Comparison of ENCODE assay signal across 12 cellular contexts in the genomic region with DNA sequence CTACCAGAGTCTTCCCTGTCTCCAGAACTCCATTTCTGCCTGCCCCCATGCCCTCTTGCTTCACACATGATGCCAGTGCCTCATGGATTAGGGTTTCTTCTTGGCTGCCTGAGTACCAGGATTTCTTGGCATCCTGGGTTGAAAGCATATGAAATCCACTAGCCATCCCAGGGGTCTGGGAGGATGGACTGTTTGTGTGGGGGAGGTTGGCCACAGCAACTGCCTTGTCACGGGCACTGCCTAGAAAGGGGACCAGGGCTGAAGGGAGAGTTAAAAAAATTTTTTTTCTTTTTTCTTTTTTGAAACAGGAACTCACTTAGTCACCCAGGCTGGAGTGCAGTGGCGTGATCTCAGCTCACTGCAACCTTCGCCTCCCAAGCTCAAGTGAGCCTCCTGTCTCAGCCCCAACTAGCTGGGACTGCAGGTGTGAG. TPM values are rescaled to one million over a fixed set of nuclear protein-coding genes. Genes with fewer than 3 reads are reported as not detected.
DNase-seq lines count a peak whose midpoint lies in the region; ATAC-seq and TF ChIP-seq lines count a peak whose summit lies in the region.
"Had no signal": no experiment of that assay in that cellular context is flagged by ENCODE, and none has a peak within 500 bp of the region (broad histone marks: within the 10 kb centered on the region; RNA-seq: fewer than 3 reads in every experiment).

No MANE protein-coding gene starts in this region.

- no peak overlapping the region for H2BK120ac ChIP-seq in mesendoderm (ENCODE audit: low read depth, low read length)

- no peak overlapping the region for H2BK15ac ChIP-seq in mesendoderm (replicated peaks; ENCODE audit: low read depth)

- H2AK5ac ChIP-seq in mesendoderm (ENCODE audit: low read length) = no peak overlapping the region

- H3K36me3 Mint-ChIP-seq in activated CD4-positive, alpha-beta T cell treated with anti-CD3 and anti-CD28 coated beads, Interleukin-2, amount 10 ng/mL, durations not matched to agents 24 days and 14 days (ENCODE audit: low read depth) = peaks cover 17% of the 10 kb centered on the region

- no peak overlapping the region for H3K56ac ChIP-seq in mesendoderm (ENCODE audit: low read length)

- intact Hi-C loops in activated CD4-positive, alpha-beta T cell treated with anti-CD3 and anti-CD28 coated beads, Interleukin-2, amount 10 ng/mL, durations not matched to agents 24 days and 14 days (cut with micrococcal nuclease) = no loop called here
- intact Hi-C loops in sciatic nerve (cut with DNase I) = no loop called here

- no peak overlapping the region for H4K5ac ChIP-seq in mesendoderm (ENCODE audit: low read length)

- no peak overlapping the region for H3K18ac ChIP-seq in mesendoderm (ENCODE audit: low read length)

- H3K4me3 ChIP-seq in cardiac fibroblast (replicated peaks in 1 of 2; ENCODE audit: low read depth in 2 of 2, low read length in 2 of 2) (no peak overlapping the region), mesendoderm (ENCODE audit: low read length) (no peak overlapping the region)
- H3K4me3 ChIP-seq: esophagus muscularis mucosa had no signal

- no peak overlapping the region for H2BK5ac ChIP-seq in mesendoderm (ENCODE audit: low read length)

- no peak for DNase-seq in activated CD4-positive, alpha-beta T cell treated with anti-CD3 and anti-CD28 coated beads, Interleukin-2, amount 10 ng/mL, durations not matched to agents 24 days and 14 days
- DNase-seq in activated CD4-positive, alpha-beta T cell treated with anti-CD3 and anti-CD28 coated beads, Interleukin-2, amount 50 U/mL, for 1 hour = no peak
- peak; percentile 46 for DNase-seq in MV-4-11 (lab: John Stamatoyannopoulos, UW)
- peak; percentile 55 to 61 for DNase-seq in cardiac fibroblast (ENCODE audit: low read depth in 2 of 2)
- DNase-seq in sciatic nerve (ENCODE audit: low spot score) = peak; percentile 44
- DNase-seq in mesendoderm = no peak
- DNase-seq in NCI-H2107 (lab: John Stamatoyannopoulos, UW) = no peak
- DNase-seq: NCI-H226, RPMI8226 had no signal

- no peaks in the 10 kb centered on the region for H3K27me3 Mint-ChIP-seq in activated CD4-positive, alpha-beta T cell treated with anti-CD3 and anti-CD28 coated beads, Interleukin-2, amount 10 ng/mL, durations not matched to agents 24 days and 14 days

- peaks cover 55% of the 10 kb centered on the region for H3K4me1 Mint-ChIP-seq in activated CD4-positive, alpha-beta T cell treated with anti-CD3 and anti-CD28 coated beads, Interleukin-2, amount 10 ng/mL, durations not matched to agents 24 days and 14 days

- no peak for TF ChIP-seq CTCF in cardiac fibroblast (IDR thresholded peaks at IDR 0.05; ENCODE audit: low read depth, low read length)

- no peak overlapping the region for H3K9ac ChIP-seq in mesendoderm (ENCODE audit: low read length)
- H3K9ac ChIP-seq: KMS-11 had no signal

- H3K9me3 Mint-ChIP-seq in activated CD4-positive, alpha-beta T cell treated with anti-CD3 and anti-CD28 coated beads, Interleukin-2, amount 10 ng/mL, durations not matched to agents 24 days and 14 days = no peaks in the 10 kb centered on the region

- peak overlapping the region; percentile 16 for H3K4me3 Mint-ChIP-seq in activated CD4-positive, alpha-beta T cell treated with anti-CD3 and anti-CD28 coated beads, Interleukin-2, amount 10 ng/mL, durations not matched to agents 24 days and 14 days

- no peaks in the 10 kb centered on the region for H3K4me1 ChIP-seq in mesendoderm (ENCODE audit: control insufficient read depth, low read depth, low read length)

- no peak overlapping the region for H3K4ac ChIP-seq in mesendoderm (ENCODE audit: low read depth, low read length)

- ATAC-seq in sciatic nerve = no peak
- ATAC-seq in GM21367 (IDR thresholded peaks at IDR 0.05; ENCODE audit: unreplicated experiment) = no peak

- peak overlapping the region; percentile 50 for H3K27ac Mint-ChIP-seq in activated CD4-positive, alpha-beta T cell treated with anti-CD3 and anti-CD28 coated beads, Interleukin-2, amount 10 ng/mL, durations not matched to agents 24 days and 14 days

- no peaks in the 10 kb centered on the region for H3K27me3 ChIP-seq in mesendoderm (ENCODE audit: insufficient read depth, low read length, poor library complexity)
- H3K27me3 ChIP-seq: esophagus muscularis mucosa had no signal

- H3K27ac ChIP-seq in mesendoderm (ENCODE audit: low read depth, low read length) = no peak overlapping the region
- H3K27ac ChIP-seq: esophagus muscularis mucosa, KMS-11 had no signal

- no peak overlapping the region for H4K8ac ChIP-seq in mesendoderm (ENCODE audit: low read depth, low read length)

- no CpG with 5 or more reads among the region's 3 CpGs for WGBS in mesendoderm (ENCODE audit: extremely low coverage, insufficient coverage, low lambda C conversion rate)

- no peaks in the 10 kb centered on the region for H3K79me2 ChIP-seq in mesendoderm (ENCODE audit: control insufficient read depth, insufficient read depth, low read length)

- H3K79me1 ChIP-seq in mesendoderm (ENCODE audit: low read length) = no peaks in the 10 kb centered on the region

- H3K36me3 ChIP-seq in mesendoderm (ENCODE audit: control insufficient read depth, insufficient read depth, low read length) = no peaks in the 10 kb centered on the region

- no peak overlapping the region for H3K23ac ChIP-seq in mesendoderm (ENCODE audit: low read length)

- H3K4me2 ChIP-seq in mesendoderm (ENCODE audit: low read length) = no peak overlapping the region
- H3K4me2 ChIP-seq: KMS-11 had no signal

RNA-seq across cellular contexts. Expression of a gene that starts 4.2 kb away (rescaled TPM):
- 10.4 and 13.1 TPM in 2 replicates for total RNA-seq in activated CD4-positive, alpha-beta T cell treated with anti-CD3 and anti-CD28 coated beads, Interleukin-2, amount 10 ng/mL, durations not matched to agents 24 days and 14 days
- 11.5 TPM for total RNA-seq in sciatic nerve
- 1.7 TPM for polyA plus RNA-seq in mesendoderm (2013, experiment 1 of 2)
- 1.6 TPM for polyA plus RNA-seq in mesendoderm (2013, experiment 2 of 2)

RNA-seq across cellular contexts. Expression of a gene that starts 4.5 kb away (rescaled TPM):
- 11.7 and 12.0 TPM in 2 replicates for total RNA-seq in activated CD4-positive, alpha-beta T cell treated with anti-CD3 and anti-CD28 coated beads, Interleukin-2, amount 10 ng/mL, durations not matched to agents 24 days and 14 days
- 13.7 TPM for total RNA-seq in sciatic nerve
- polyA plus RNA-seq in mesendoderm (2013, experiment 1 of 2) = 0.97 TPM
- 1.0 TPM for polyA plus RNA-seq in mesendoderm (2013, experiment 2 of 2)

RNA-seq across cellular contexts. Expression of a gene that starts 53.5 kb away (rescaled TPM):
- 60.9 and 61.7 TPM in 2 replicates for total RNA-seq in activated CD4-positive, alpha-beta T cell treated with anti-CD3 and anti-CD28 coated beads, Interleukin-2, amount 10 ng/mL, durations not matched to agents 24 days and 14 days
- total RNA-seq in sciatic nerve = 30.9 TPM
- 90.9 TPM for polyA plus RNA-seq in mesendoderm (2013, experiment 1 of 2)
- polyA plus RNA-seq in mesendoderm (2013, experiment 2 of 2) = 84.1 TPM

Comparison
In these comparisons a context has a peak if more than half of its experiments do, and no peak if none do; other contexts are left out.
1. DNase-seq: peak in MV-4-11 (single experiment), cardiac fibroblast (2 of 2) and sciatic nerve (single experiment); none in activated CD4-positive, alpha-beta T cell treated with anti-CD3 and anti-CD28 coated beads, Interleukin-2, amount 10 ng/mL, durations not matched to agents 24 days and 14 days (single experiment), activated CD4-positive, alpha-beta T cell treated with anti-CD3 and anti-CD28 coated beads, Interleukin-2, amount 50 U/mL, for 1 hour (single experiment), mesendoderm (single experiment) and NCI-H2107 (single experiment).